Comparison of ENCODE assay signal across 9 cellular contexts in the genomic region with DNA sequence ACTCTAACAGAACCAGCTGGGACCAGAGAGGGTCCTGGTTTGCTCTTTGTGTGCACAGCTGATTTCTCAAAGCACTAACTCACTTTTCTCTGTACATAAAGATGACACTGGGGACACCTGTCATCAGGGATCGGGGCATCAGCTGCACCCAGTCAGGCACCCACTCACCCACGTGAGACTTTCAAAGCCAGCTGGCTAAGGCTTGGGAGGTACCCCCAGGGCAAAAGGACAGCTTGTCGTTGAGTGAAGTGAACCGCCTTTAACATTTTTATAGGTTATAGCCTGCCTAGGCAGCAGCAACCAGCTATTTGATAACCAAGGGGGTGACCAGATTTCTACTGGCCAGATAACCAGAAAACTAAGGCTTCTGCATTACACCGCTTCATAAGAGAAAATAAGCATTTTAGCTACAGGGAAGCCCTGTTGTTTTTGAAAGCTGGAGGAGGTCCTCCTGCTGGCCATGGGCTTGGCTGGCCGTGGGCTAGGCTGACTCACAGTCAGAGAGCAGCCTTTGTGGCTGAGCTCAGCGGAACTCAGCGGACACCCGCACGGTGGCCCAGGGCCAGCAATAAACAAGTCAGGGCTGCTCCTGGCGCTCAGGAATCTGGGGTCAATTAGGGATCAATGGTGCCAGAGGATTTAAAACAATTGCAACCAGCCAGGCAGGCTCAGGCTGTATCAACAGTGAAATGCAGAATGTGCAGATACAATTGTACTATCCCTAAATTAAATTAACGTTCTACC. TPM values are rescaled to one million over a fixed set of nuclear protein-coding genes. Genes with fewer than 3 reads are reported as not detected.
A peak's percentile ranks its signal among the peaks of the same experiment; 100 is the strongest.
DNase-seq lines count a peak whose midpoint lies in the region; ATAC-seq and TF ChIP-seq lines count a peak whose summit lies in the region.
"Had no signal": no experiment of that assay in that cellular context is flagged by ENCODE, and none has a peak within 500 bp of the region (broad histone marks: within the 10 kb centered on the region; RNA-seq: fewer than 3 reads in every experiment).

No MANE protein-coding gene starts in this region.

- H3K36me3 Mint-ChIP-seq in WTC11, result no peaks in the 10 kb centered on the region
- peaks cover 0 to 3% (median 0%) of the 10 kb centered on the region in 3 donors for H3K36me3 Mint-ChIP-seq in CD8-positive, alpha-beta memory T cell
- no peaks in the 10 kb centered on the region for H3K36me3 Mint-ChIP-seq in activated T-cell treated with anti-CD3 and anti-CD28 coated beads, Interleukin-2, amount 50 U/mL, for 24 hours (ENCODE audit: low read depth)

- 55 to 60% methylated on average over 12 of the region's 12 CpGs for WGBS in heart right ventricle, 2 donors

- peaks cover 0 to 32% (median 7%) of the 10 kb centered on the region in 9 donors for H3K4me1 ChIP-seq in heart right ventricle
- H3K4me1 ChIP-seq in CD8-positive, alpha-beta memory T cell (ENCODE audit: insufficient read depth, low read length), result peaks cover 12% of the 10 kb centered on the region

- no peaks in the 10 kb centered on the region for H3K9me3 ChIP-seq in heart right ventricle
- no peaks in the 10 kb centered on the region for H3K9me3 ChIP-seq in CD8-positive, alpha-beta memory T cell (ENCODE audit: low read length)

- H3K4me1 Mint-ChIP-seq in WTC11, result peaks cover 3% of the 10 kb centered on the region; the same call in 1 of the 2 replicates
- peaks cover 16 to 27% (median 21%) of the 10 kb centered on the region in 3 donors for H3K4me1 Mint-ChIP-seq in CD8-positive, alpha-beta memory T cell
- peaks cover 32% of the 10 kb centered on the region for H3K4me1 Mint-ChIP-seq in activated T-cell treated with anti-CD3 and anti-CD28 coated beads, Interleukin-2, amount 50 U/mL, for 24 hours (ENCODE audit: low read depth)

- CTCF ChIA-PET in HEK293T (lab: Yijun Ruan, JAX), result interaction anchor here (0.7 to 1.5 kb wide), 5 partner anchors 12 to 660 kb away, joined by 3 to 4 read pairs (median 3); no protein-coding TSS in a partner anchor
- CTCF ChIA-PET in WTC11 (lab: Charles Lee), result interaction anchor here (0.8 to 1.3 kb wide), 3 partner anchors 12 to 660 kb away, joined by 3 read pairs; no protein-coding TSS in a partner anchor
- CTCF ChIA-PET in CD8-positive, alpha-beta memory T cell (lab: Charles Lee), result interaction anchor here (0.9 to 1.1 kb wide), 2 partner anchors 10 to 11 kb away, joined by 3 read pairs; no protein-coding TSS in a partner anchor

- H3K27ac Mint-ChIP-seq in WTC11, result no peak overlapping the region
- H3K27ac Mint-ChIP-seq in CD8-positive, alpha-beta memory T cell, result no peak overlapping the region
- no peak overlapping the region for H3K27ac Mint-ChIP-seq in activated T-cell treated with anti-CD3 and anti-CD28 coated beads, Interleukin-2, amount 50 U/mL, for 24 hours

- no peaks in the 10 kb centered on the region for H3K27me3 Mint-ChIP-seq in WTC11 (ENCODE audit: low read depth)
- H3K27me3 Mint-ChIP-seq in CD8-positive, alpha-beta memory T cell, result peaks cover 0 to 4% of the 10 kb centered on the region in 2 donors
- H3K27me3 Mint-ChIP-seq in activated T-cell treated with anti-CD3 and anti-CD28 coated beads, Interleukin-2, amount 50 U/mL, for 24 hours, result no peaks in the 10 kb centered on the region

- ATAC-seq in WTC11 (peak; percentile 77), heart right ventricle (peak; percentile 81 to 91 (median 88))

- no peak overlapping the region for H3K4me3 Mint-ChIP-seq in WTC11
- no peak overlapping the region for H3K4me3 Mint-ChIP-seq in CD8-positive, alpha-beta memory T cell
- H3K4me3 Mint-ChIP-seq in activated T-cell treated with anti-CD3 and anti-CD28 coated beads, Interleukin-2, amount 50 U/mL, for 24 hours, result no peak overlapping the region

- DNase-seq in HEK293T (ENCODE audit: extremely low spot score) (peak; percentile 60), WTC11 (ENCODE audit: low spot score) (no peak), heart right ventricle (peak; percentile 56 to 71), renal cortical epithelial cell (ENCODE audit: low read depth) (peak; percentile 96), NK-92 (lab: John Stamatoyannopoulos, UW; ENCODE audit: unreplicated experiment) (no peak)
- no peak for DNase-seq in activated CD4-positive, alpha-beta T cell treated with anti-CD3 and anti-CD28 coated beads for 1 hour
- no peak for DNase-seq in CD8-positive, alpha-beta memory T cell
- no peak for DNase-seq in activated T-cell treated with anti-CD3 and anti-CD28 coated beads, Interleukin-2, amount 50 U/mL, for 24 hours

- no peak overlapping the region for H3K4me3 ChIP-seq in heart right ventricle
- no peak overlapping the region for H3K4me3 ChIP-seq in CD8-positive, alpha-beta memory T cell (ENCODE audit: low read length)

- TF ChIP-seq CTCF in WTC11 (IDR thresholded peaks at IDR 0.05) (no peak), heart right ventricle (IDR thresholded peaks at IDR 0.05) (peak in 6 of 9 donors; percentile 14 to 43 (median 34))

- peak overlapping the region in 6 of 10 donors; percentile 21 to 75 (median 41) for H3K27ac ChIP-seq in heart right ventricle
- no peak overlapping the region for H3K27ac ChIP-seq in CD8-positive, alpha-beta memory T cell (ENCODE audit: low read depth, low read length)
- H3K27ac ChIP-seq: KMS-11 had no signal

- H3K9me3 Mint-ChIP-seq in WTC11, result no peaks in the 10 kb centered on the region
- no peaks in the 10 kb centered on the region for H3K9me3 Mint-ChIP-seq in CD8-positive, alpha-beta memory T cell
- H3K9me3 Mint-ChIP-seq in activated T-cell treated with anti-CD3 and anti-CD28 coated beads, Interleukin-2, amount 50 U/mL, for 24 hours, result no peaks in the 10 kb centered on the region

- no peaks in the 10 kb centered on the region for H3K36me3 ChIP-seq in heart right ventricle
- H3K36me3 ChIP-seq in CD8-positive, alpha-beta memory T cell (ENCODE audit: insufficient read depth, low read length), result no peaks in the 10 kb centered on the region

- POLR2A ChIA-PET in HEK293T (lab: Yijun Ruan, JAX), result interaction anchor here (0.5 to 1.3 kb wide), 2 partner anchors 64 to 175 kb away, joined by 3 to 6 read pairs; a partner anchor contains a TSS
- POLR2A ChIA-PET in WTC11 (lab: Charles Lee), result no interaction called here
- POLR2A ChIA-PET in CD8-positive, alpha-beta memory T cell (lab: Charles Lee), result no interaction called here

- intact Hi-C loops in heart right ventricle (cut with DNase I), result loop anchor here in 1 of 10 donors (10.0 kb wide), 1 partner anchor 58 kb away; a partner anchor contains a TSS

- H3K27me3 ChIP-seq in heart right ventricle, result peaks cover 0 to 4% (median 0%) of the 10 kb centered on the region in 7 donors
- H3K27me3 ChIP-seq in CD8-positive, alpha-beta memory T cell (ENCODE audit: insufficient read depth, low read length, poor library complexity, severe bottlenecking), result no peaks in the 10 kb centered on the region

TF ChIP-seq in HEK293T, 16 proteins besides CTCF, POLR2A, EP300 and RAD21 (continues in another document):
- TF ChIP-seq SP1 (IDR thresholded peaks at IDR 0.05) (no peak), FOXA1 (IDR thresholded peaks at IDR 0.05) (no peak), BHLHE40 (IDR thresholded peaks at IDR 0.05; ENCODE audit: borderline replicate concordance) (no peak), FOXM1 (IDR thresholded peaks at IDR 0.05; ENCODE audit: borderline replicate concordance) (no peak), LEF1 (IDR thresholded peaks at IDR 0.05; ENCODE audit: borderline replicate concordance) (no peak), FOXK2 (IDR thresholded peaks at IDR 0.05) (no peak), ELF4 (IDR thresholded peaks at IDR 0.05) (no peak), HDGF (IDR thresholded peaks at IDR 0.05; ENCODE audit: borderline replicate concordance) (no peak), TARDBP (IDR thresholded peaks at IDR 0.05) (no peak), ZNF384 (IDR thresholded peaks at IDR 0.05) (no peak), NFRKB (IDR thresholded peaks at IDR 0.05) (no peak), CTBP1 (IDR thresholded peaks at IDR 0.05; ENCODE audit: borderline replicate concordance) (no peak)
- TF ChIP-seq, protein P1, sequence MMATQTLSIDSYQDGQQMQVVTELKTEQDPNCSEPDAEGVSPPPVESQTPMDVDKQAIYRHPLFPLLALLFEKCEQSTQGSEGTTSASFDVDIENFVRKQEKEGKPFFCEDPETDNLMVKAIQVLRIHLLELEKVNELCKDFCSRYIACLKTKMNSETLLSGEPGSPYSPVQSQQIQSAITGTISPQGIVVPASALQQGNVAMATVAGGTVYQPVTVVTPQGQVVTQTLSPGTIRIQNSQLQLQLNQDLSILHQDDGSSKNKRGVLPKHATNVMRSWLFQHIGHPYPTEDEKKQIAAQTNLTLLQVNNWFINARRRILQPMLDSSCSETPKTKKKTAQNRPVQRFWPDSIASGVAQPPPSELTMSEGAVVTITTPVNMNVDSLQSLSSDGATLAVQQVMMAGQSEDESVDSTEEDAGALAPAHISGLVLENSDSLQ (IDR thresholded peaks at IDR 0.05), result no peak

TF ChIP-seq in WTC11, 78 proteins besides CTCF, POLR2A, EP300 and RAD21 (continues in another document):
- TF ChIP-seq ATF1 (CRISPR knock-in tag; IDR thresholded peaks at IDR 0.05), result no peak
- TF ChIP-seq, protein P2, sequence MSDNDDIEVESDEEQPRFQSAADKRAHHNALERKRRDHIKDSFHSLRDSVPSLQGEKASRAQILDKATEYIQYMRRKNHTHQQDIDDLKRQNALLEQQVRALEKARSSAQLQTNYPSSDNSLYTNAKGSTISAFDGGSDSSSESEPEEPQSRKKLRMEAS (CRISPR knock-in tag; IDR thresholded peaks at IDR 0.05), result no peak
- no peak for TF ChIP-seq SMAD4 (CRISPR knock-in tag; IDR thresholded peaks at IDR 0.05)
- TF ChIP-seq, protein P3, sequence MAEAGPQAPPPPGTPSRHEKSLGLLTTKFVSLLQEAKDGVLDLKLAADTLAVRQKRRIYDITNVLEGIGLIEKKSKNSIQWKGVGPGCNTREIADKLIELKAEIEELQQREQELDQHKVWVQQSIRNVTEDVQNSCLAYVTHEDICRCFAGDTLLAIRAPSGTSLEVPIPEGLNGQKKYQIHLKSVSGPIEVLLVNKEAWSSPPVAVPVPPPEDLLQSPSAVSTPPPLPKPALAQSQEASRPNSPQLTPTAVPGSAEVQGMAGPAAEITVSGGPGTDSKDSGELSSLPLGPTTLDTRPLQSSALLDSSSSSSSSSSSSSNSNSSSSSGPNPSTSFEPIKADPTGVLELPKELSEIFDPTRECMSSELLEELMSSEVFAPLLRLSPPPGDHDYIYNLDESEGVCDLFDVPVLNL (CRISPR knock-in tag; IDR thresholded peaks at IDR 0.05; ENCODE audit: borderline replicate concordance, low read depth), result no peak
- TF ChIP-seq GTF2I (CRISPR knock-in tag; conservative IDR thresholded peaks at IDR 0.05), result no peak
- no peak for TF ChIP-seq MYBL2 (CRISPR knock-in tag; IDR thresholded peaks at IDR 0.05)
- TF ChIP-seq ZNF219 (CRISPR knock-in tag; IDR thresholded peaks at IDR 0.05; ENCODE audit: borderline replicate concordance), result no peak
- no peak for TF ChIP-seq SP1 (CRISPR knock-in tag; conservative IDR thresholded peaks at IDR 0.05)
- no peak for TF ChIP-seq EMX1 (CRISPR knock-in tag; IDR thresholded peaks at IDR 0.05)
- TF ChIP-seq ESRRA (CRISPR knock-in tag; IDR thresholded peaks at IDR 0.05; ENCODE audit: borderline replicate concordance), result no peak

RNA-seq across cellular contexts. Expression of a gene that starts 57.1 kb away (rescaled TPM):
- total RNA-seq in WTC11 (2021) (0.30 TPM in 1 of 3 replicates, not detected in the others), heart right ventricle (10 to 100 TPM in 2 of 10 donors, 1 to 10 TPM in 8; 1.0 to 19.5 (median 4.6) TPM), renal cortical epithelial cell (0.85 and 5.6 TPM in 2 replicates)
- polyA plus RNA-seq in heart right ventricle, result 10 to 100 TPM in 1 of 2 donors, under 1 TPM in 1; 0.95 to 14.5 TPM
- 10 to 100 TPM; 19.1 to 21.7 TPM for total RNA-seq in CD8-positive, alpha-beta memory T cell
- polyA plus RNA-seq in CD8-positive, alpha-beta memory T cell, result 335 TPM

Comparison
In these comparisons a context has a peak if more than half of its experiments do, and no peak if none do; other contexts are left out.
1. DNase-seq: peak in HEK293T (single experiment), heart right ventricle (2 of 2) and renal cortical epithelial cell (single experiment); none in WTC11 (single experiment), activated CD4-positive, alpha-beta T cell treated with anti-CD3 and anti-CD28 coated beads for 1 hour (single experiment), NK-92 (single experiment), CD8-positive, alpha-beta memory T cell (0 of 5) and activated T-cell treated with anti-CD3 and anti-CD28 coated beads, Interleukin-2, amount 50 U/mL, for 24 hours (single experiment).